Comparison of ENCODE assay signal across 4 cellular contexts in the genomic region with DNA sequence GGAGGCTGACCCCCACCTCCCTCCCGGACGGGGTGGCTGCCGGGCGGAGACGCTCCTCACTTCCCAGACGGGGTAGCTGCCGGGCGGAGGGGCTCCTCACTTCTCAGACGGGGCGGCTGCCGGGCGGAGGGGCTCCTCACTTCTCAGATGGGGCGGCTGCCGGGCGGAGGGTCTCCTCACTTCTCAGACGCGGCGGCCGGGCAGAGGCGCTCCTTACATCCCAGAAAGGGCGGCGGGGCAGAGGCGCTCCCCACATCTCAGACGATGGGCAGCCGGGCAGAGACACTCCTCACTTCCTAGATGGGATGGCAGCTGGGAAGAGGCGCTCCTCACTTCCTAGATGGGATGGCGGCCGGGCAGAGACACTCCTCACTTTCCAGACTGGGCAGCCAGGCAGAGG. TPM values are rescaled to one million over a fixed set of nuclear protein-coding genes. Genes with fewer than 3 reads are reported as not detected.
A peak's percentile ranks its signal among the peaks of the same experiment; 100 is the strongest.
DNase-seq lines count a peak whose midpoint lies in the region; ATAC-seq, FAIRE-seq and TF ChIP-seq lines count a peak whose summit lies in the region.
"Not testable (repeated sequence)": the region's sequence is repeated elsewhere in the genome, so short reads cannot be mapped to it uniquely, and the experiment has no call there.
"Had no signal": no experiment of that assay in that cellular context is flagged by ENCODE, and none has a peak within 500 bp of the region (broad histone marks: within the 10 kb centered on the region; RNA-seq: fewer than 3 reads in every experiment).

No MANE protein-coding gene starts in this region.

- not testable (repeated sequence) for H3K79me2 ChIP-seq in K562 (ENCODE audit: control insufficient read depth, insufficient read depth, low read length)

- not testable (repeated sequence) for ATAC-seq in K562

- TF ChIP-seq RAD21 in K562 (CRISPR knock-in tag; conservative IDR thresholded peaks at IDR 0.05 in 1 of 2, IDR thresholded peaks at IDR 0.05 in 1 of 2) = not testable (repeated sequence)

- H3K27me3 Mint-ChIP-seq in chondrocyte (ENCODE audit: low read depth) = not testable (repeated sequence)

- not testable (repeated sequence) for H3K9me3 ChIP-seq in K562 (replicated peaks; ENCODE audit: control insufficient read depth, insufficient read depth, low read depth, low read length)

- not testable (repeated sequence) for H3K9me1 ChIP-seq in K562 (ENCODE audit: control insufficient read depth, insufficient read depth, low read length)

- H3K4me1 Mint-ChIP-seq in chondrocyte (ENCODE audit: low read depth) = not testable (repeated sequence)

- not testable (repeated sequence) for H3K27ac ChIP-seq in K562 (ENCODE audit: extremely low read depth, low read depth, low read length)

- POLR2A ChIA-PET in K562 (lab: Yijun Ruan, JAX) = interaction anchor here (7.1 kb wide), 1 partner anchor 8 kb away, joined by 184 read pairs; the partner anchor contains the start of gene DDIT3

- TF ChIP-seq CTCF in K562 (IDR thresholded peaks at IDR 0.05 in 2 of 3, conservative IDR thresholded peaks at IDR 0.05 in 1 of 3; ENCODE audit: insufficient read depth in 2 of 3, low read depth in 1 of 3, low read length in 3 of 3); chondrocyte (IDR thresholded peaks at IDR 0.05): not testable (repeated sequence)

- WGBS in K562 (ENCODE audit: insufficient coverage, low coverage, missing lambda C conversion rate) = 100% methylated on average over 1 of the region's 28 CpGs

- H3K27me3 ChIP-seq in K562 (ENCODE audit: control insufficient read depth in 2 of 2, insufficient read depth in 2 of 2, low read length in 2 of 2) = not testable (repeated sequence)

- not testable (repeated sequence) for TF ChIP-seq POLR2A in K562 (conservative IDR thresholded peaks at IDR 0.05)

- H3K4me3 Mint-ChIP-seq in chondrocyte (ENCODE audit: unreplicated experiment) = not testable (repeated sequence)

- peaks cover 71% of the 10 kb centered on the region for H3K36me3 ChIP-seq in K562 (ENCODE audit: control insufficient read depth, insufficient read depth, low read length)

- not testable (repeated sequence) for TF ChIP-seq EP300 in K562 (IDR thresholded peaks at IDR 0.05; ENCODE audit: low read length)

- CTCF ChIA-PET in K562 (lab: Yijun Ruan, JAX; ENCODE audit: low intra/inter-chr PET ratio) = not testable (repeated sequence)

- not testable (repeated sequence) for FAIRE-seq in K562 (lab: Jason Lieb, UNC)

- H3K4me2 ChIP-seq in K562 (ENCODE audit: insufficient read depth, low read length) = not testable (repeated sequence)

- not testable (repeated sequence) for BruUV-seq in K562 (replicated peaks; lab: Mats Ljungman, UMichigan)

- H3K4me3 ChIP-seq in K562 = not testable (repeated sequence)

- not testable (repeated sequence) for H2AFZ ChIP-seq in K562 (ENCODE audit: low read depth, low read length)

- H3K27ac Mint-ChIP-seq in chondrocyte (ENCODE audit: unreplicated experiment) = not testable (repeated sequence)

- not testable (repeated sequence) for H3K4me1 ChIP-seq in K562 (replicated peaks in 1 of 2; ENCODE audit: control insufficient read depth in 2 of 2, insufficient read depth in 2 of 2, low read length in 2 of 2)

- H4K20me1 ChIP-seq in K562 (replicated peaks; ENCODE audit: control insufficient read depth, insufficient read depth, low read length) = not testable (repeated sequence)

- intact Hi-C loops in K562 (cut with micrococcal nuclease); posterior vena cava (cut with DNase I): not testable (repeated sequence)

- in situ Hi-C loops in K562 (cut with MboI) = not testable (repeated sequence)

- H3K9ac ChIP-seq in K562 (ENCODE audit: insufficient read depth in 1 of 2, low read depth in 2 of 2, low read length in 2 of 2) = not testable (repeated sequence)

- DNase-seq in K562 (ENCODE audit: extremely low read depth in 1 of 4, low spot score in 3 of 4) = not testable (repeated sequence)
- peak; percentile 40 for DNase-seq in chondrocyte (ENCODE audit: low spot score)
- peak; percentile 54 for DNase-seq in posterior vena cava (ENCODE audit: low spot score)

- not testable (repeated sequence) for H3K9me3 Mint-ChIP-seq in chondrocyte (ENCODE audit: low read depth)

- peaks cover 27% of the 10 kb centered on the region for H3K36me3 Mint-ChIP-seq in chondrocyte (ENCODE audit: low read depth)

RNA-seq across cellular contexts. Expression of gene DDIT3, which starts 12.5 kb away (rescaled TPM):
- 172 and 185 TPM in 2 replicates for total RNA-seq in K562 (2011; cell fraction: chromatin; rRNA removed; ENCODE audit: low replicate concordance)
- total RNA-seq in K562 (2011; cell fraction: nucleolus; rRNA removed) = 119 and 124 TPM in 2 replicates
- total RNA-seq in K562 (2011; cell fraction: nucleoplasm; rRNA removed) = 106 and 127 TPM in 2 replicates
- total RNA-seq in K562 (2014; rRNA removed) (68.2 and 89.9 TPM in 2 replicates), K562 (2014; rRNA removed; fragmentation: Illumina TruSeq; extraction: Trizol) (89.6 and 104 TPM in 2 replicates), K562 (2015; rRNA removed; fragmentation: Illumina TruSeq; extraction: Trizol) (53.7 and 59.1 TPM in 2 replicates), K562 (2021) (56.8 and 61.8 TPM in 2 replicates), chondrocyte (9.6 to 79.1 TPM (median 79.0 TPM) in 3 replicates), posterior vena cava (10 to 100 TPM; 34.0 to 43.8 TPM)
- polyA plus RNA-seq in K562 (2011; rRNA removed) (99.0 and 118 TPM in 2 replicates), K562 (2014; fragmentation: Illumina TruSeq; extraction: Trizol) (83.9 and 103 TPM in 2 replicates), K562 (2014; fragmentation: Nextera tagmentation; extraction: Ambion mirVana) (100 to 1,000 TPM; 254 to 272 TPM), K562 (2014; rRNA removed) (87.2 and 127 TPM in 2 replicates)
- polyA plus RNA-seq in K562 (2011; cell fraction: cytosol; rRNA removed) = 29.5 and 56.7 TPM in 2 replicates
- 133 and 186 TPM in 2 replicates for polyA plus RNA-seq in K562 (2011; cell fraction: nucleus; rRNA removed)
- polyA plus RNA-seq in K562 (2012) = 99.5 and 353 TPM in 2 replicates
- 37.2 and 59.6 TPM in 2 replicates for polyA minus RNA-seq in K562 (2011; rRNA and poly(A)+ RNA removed)
- polyA minus RNA-seq in K562 (2011; cell fraction: cytosol; rRNA and poly(A)+ RNA removed) = 22.3 and 23.0 TPM in 2 replicates
- 25.7 and 57.9 TPM in 2 replicates for polyA minus RNA-seq in K562 (2011; cell fraction: nucleus; rRNA and poly(A)+ RNA removed)

RNA-seq across cellular contexts. Expression of gene MBD6, which starts 14.8 kb away (rescaled TPM):
- total RNA-seq in K562 (2011; cell fraction: chromatin; rRNA removed; ENCODE audit: low replicate concordance) = 77.3 and 118 TPM in 2 replicates
- 43.2 and 44.7 TPM in 2 replicates for total RNA-seq in K562 (2011; cell fraction: nucleolus; rRNA removed)
- 49.3 and 57.0 TPM in 2 replicates for total RNA-seq in K562 (2011; cell fraction: nucleoplasm; rRNA removed)
- total RNA-seq in K562 (2014; rRNA removed) (4.7 and 6.3 TPM in 2 replicates), K562 (2014; rRNA removed; fragmentation: Illumina TruSeq; extraction: Trizol) (2.7 and 3.8 TPM in 2 replicates), K562 (2015; rRNA removed; fragmentation: Illumina TruSeq; extraction: Trizol) (3.6 and 6.1 TPM in 2 replicates), K562 (2021) (46.6 and 54.8 TPM in 2 replicates), chondrocyte (66.9 to 86.5 TPM (median 78.4 TPM) in 3 replicates), posterior vena cava (10 to 100 TPM; 46.5 to 49.1 TPM)
- polyA plus RNA-seq in K562 (2011; rRNA removed) (2.0 and 6.8 TPM in 2 replicates), K562 (2014; fragmentation: Illumina TruSeq; extraction: Trizol) (14.1 and 20.3 TPM in 2 replicates), K562 (2014; fragmentation: Nextera tagmentation; extraction: Ambion mirVana) (1 to 10 TPM; 2.6 to 2.9 TPM), K562 (2014; rRNA removed) (12.2 and 19.8 TPM in 2 replicates)
- 1.1 and 1.4 TPM in 2 replicates for polyA plus RNA-seq in K562 (2011; cell fraction: cytosol; rRNA removed)
- 25.0 and 38.2 TPM in 2 replicates for polyA plus RNA-seq in K562 (2011; cell fraction: nucleus; rRNA removed)
- polyA plus RNA-seq in K562 (2012) = 21.1 and 37.7 TPM in 2 replicates
- 1.7 and 4.1 TPM in 2 replicates for polyA minus RNA-seq in K562 (2011; rRNA and poly(A)+ RNA removed)
- 5.2 and 13.3 TPM in 2 replicates for polyA minus RNA-seq in K562 (2011; cell fraction: cytosol; rRNA and poly(A)+ RNA removed)
- 15.5 and 20.1 TPM in 2 replicates for polyA minus RNA-seq in K562 (2011; cell fraction: nucleus; rRNA and poly(A)+ RNA removed)

RNA-seq across cellular contexts. Expression of gene MARS1, which starts 19.9 kb away (rescaled TPM):
- total RNA-seq in K562 (2011; cell fraction: chromatin; rRNA removed; ENCODE audit: low replicate concordance) = 823 and 1,075 TPM in 2 replicates
- 517 and 536 TPM in 2 replicates for total RNA-seq in K562 (2011; cell fraction: nucleolus; rRNA removed)
- 605 and 612 TPM in 2 replicates for total RNA-seq in K562 (2011; cell fraction: nucleoplasm; rRNA removed)
- 231 and 232 TPM in 2 replicates for total RNA-seq in K562 (2014; rRNA removed)
- total RNA-seq in K562 (2014; rRNA removed; fragmentation: Illumina TruSeq; extraction: Trizol) = 220 and 245 TPM in 2 replicates
- 158 and 169 TPM in 2 replicates for total RNA-seq in K562 (2015; rRNA removed; fragmentation: Illumina TruSeq; extraction: Trizol)
- 339 and 382 TPM in 2 replicates for total RNA-seq in K562 (2021)
- polyA plus RNA-seq in K562 (2011; rRNA removed) = 145 and 271 TPM in 2 replicates
- polyA plus RNA-seq in K562 (2011; cell fraction: cytosol; rRNA removed) = 137 and 183 TPM in 2 replicates
- 838 and 1,308 TPM in 2 replicates for polyA plus RNA-seq in K562 (2011; cell fraction: nucleus; rRNA removed)
- polyA plus RNA-seq in K562 (2012) = 210 and 555 TPM in 2 replicates
- 298 and 362 TPM in 2 replicates for polyA plus RNA-seq in K562 (2014; fragmentation: Illumina TruSeq; extraction: Trizol)
- 100 to 1,000 TPM; 117 to 168 TPM for polyA plus RNA-seq in K562 (2014; fragmentation: Nextera tagmentation; extraction: Ambion mirVana)
- 221 and 229 TPM in 2 replicates for polyA plus RNA-seq in K562 (2014; rRNA removed)
- 171 and 257 TPM in 2 replicates for polyA minus RNA-seq in K562 (2011; rRNA and poly(A)+ RNA removed)
- polyA minus RNA-seq in K562 (2011; cell fraction: cytosol; rRNA and poly(A)+ RNA removed) = 105 and 116 TPM in 2 replicates
- polyA minus RNA-seq in K562 (2011; cell fraction: nucleus; rRNA and poly(A)+ RNA removed) = 226 and 398 TPM in 2 replicates
- total RNA-seq in chondrocyte = 176 to 350 TPM (median 331 TPM) in 3 replicates
- 100 to 1,000 TPM; 135 to 142 TPM for total RNA-seq in posterior vena cava

RNA-seq across cellular contexts. Expression of gene ARHGAP9, which starts 28.1 kb away (rescaled TPM):
- 8.4 and 15.8 TPM in 2 replicates for total RNA-seq in K562 (2011; cell fraction: chromatin; rRNA removed; ENCODE audit: low replicate concordance)
- total RNA-seq in K562 (2011; cell fraction: nucleolus; rRNA removed) = 5.3 and 7.2 TPM in 2 replicates
- total RNA-seq in K562 (2011; cell fraction: nucleoplasm; rRNA removed) = 7.3 and 8.5 TPM in 2 replicates
- 3.8 and 4.6 TPM in 2 replicates for total RNA-seq in K562 (2014; rRNA removed)
- 3.1 and 4.2 TPM in 2 replicates for total RNA-seq in K562 (2014; rRNA removed; fragmentation: Illumina TruSeq; extraction: Trizol)
- total RNA-seq in K562 (2015; rRNA removed; fragmentation: Illumina TruSeq; extraction: Trizol) = 5.1 and 5.8 TPM in 2 replicates
- 5.9 and 6.0 TPM in 2 replicates for total RNA-seq in K562 (2021)
- polyA plus RNA-seq in K562 (2011; rRNA removed) = 6.5 and 22.7 TPM in 2 replicates
- polyA plus RNA-seq in K562 (2011; cell fraction: cytosol; rRNA removed) = 7.6 and 14.0 TPM in 2 replicates
- polyA plus RNA-seq in K562 (2011; cell fraction: nucleus; rRNA removed) = 53.3 and 109 TPM in 2 replicates
- 5.2 and 15.6 TPM in 2 replicates for polyA plus RNA-seq in K562 (2012)
- polyA plus RNA-seq in K562 (2014; fragmentation: Illumina TruSeq; extraction: Trizol) = 5.4 and 6.5 TPM in 2 replicates
- 1 to 10 TPM; 1.5 to 2.0 TPM for polyA plus RNA-seq in K562 (2014; fragmentation: Nextera tagmentation; extraction: Ambion mirVana)
- 3.3 and 10.2 TPM in 2 replicates for polyA plus RNA-seq in K562 (2014; rRNA removed)
- polyA minus RNA-seq in K562 (2011; rRNA and poly(A)+ RNA removed) = 2.8 and 7.2 TPM in 2 replicates
- polyA minus RNA-seq in K562 (2011; cell fraction: cytosol; rRNA and poly(A)+ RNA removed) = 1.5 and 8.5 TPM in 2 replicates
- 4.3 and 13.0 TPM in 2 replicates for polyA minus RNA-seq in K562 (2011; cell fraction: nucleus; rRNA and poly(A)+ RNA removed)
- 2.9 to 3.1 TPM in 2 of 3 replicates, not detected in the other for total RNA-seq in chondrocyte
- 10 to 100 TPM; 12.7 to 20.7 TPM for total RNA-seq in posterior vena cava
- total RNA-seq: Calu3 had no signal

RNA-seq across cellular contexts. Expression of gene DCTN2, which starts 39.2 kb away (rescaled TPM):
- total RNA-seq in K562 (2011; cell fraction: chromatin; rRNA removed; ENCODE audit: low replicate concordance) = 253 and 274 TPM in 2 replicates
- total RNA-seq in K562 (2011; cell fraction: nucleolus; rRNA removed) = 125 and 135 TPM in 2 replicates
- 180 and 202 TPM in 2 replicates for total RNA-seq in K562 (2011; cell fraction: nucleoplasm; rRNA removed)
- 128 and 135 TPM in 2 replicates for total RNA-seq in K562 (2014; rRNA removed)
- total RNA-seq in K562 (2014; rRNA removed; fragmentation: Illumina TruSeq; extraction: Trizol) = 114 and 115 TPM in 2 replicates
- 122 and 151 TPM in 2 replicates for total RNA-seq in K562 (2015; rRNA removed; fragmentation: Illumina TruSeq; extraction: Trizol)
- total RNA-seq in K562 (2021) = 119 and 129 TPM in 2 replicates
- 137 and 161 TPM in 2 replicates for polyA plus RNA-seq in K562 (2011; rRNA removed)
- 125 and 134 TPM in 2 replicates for polyA plus RNA-seq in K562 (2011; cell fraction: cytosol; rRNA removed)
- 140 and 175 TPM in 2 replicates for polyA plus RNA-seq in K562 (2011; cell fraction: nucleus; rRNA removed)
- polyA plus RNA-seq in K562 (2012) = 98.5 and 216 TPM in 2 replicates
- 255 and 270 TPM in 2 replicates for polyA plus RNA-seq in K562 (2014; fragmentation: Illumina TruSeq; extraction: Trizol)
- polyA plus RNA-seq in K562 (2014; fragmentation: Nextera tagmentation; extraction: Ambion mirVana) = 10 to 100 TPM; 43.6 to 64.7 TPM
- polyA plus RNA-seq in K562 (2014; rRNA removed) = 125 and 127 TPM in 2 replicates
- polyA minus RNA-seq in K562 (2011; rRNA and poly(A)+ RNA removed) = 129 and 192 TPM in 2 replicates
- polyA minus RNA-seq in K562 (2011; cell fraction: cytosol; rRNA and poly(A)+ RNA removed) = 103 and 129 TPM in 2 replicates
- polyA minus RNA-seq in K562 (2011; cell fraction: nucleus; rRNA and poly(A)+ RNA removed) = 35.9 and 66.2 TPM in 2 replicates
- total RNA-seq in chondrocyte = 104 to 117 TPM (median 112 TPM) in 3 replicates
- 100 to 1,000 TPM in 1 of 2 donors, 10 to 100 TPM in 1; 90.6 to 104 TPM for total RNA-seq in posterior vena cava
